In the genomic region with DNA sequence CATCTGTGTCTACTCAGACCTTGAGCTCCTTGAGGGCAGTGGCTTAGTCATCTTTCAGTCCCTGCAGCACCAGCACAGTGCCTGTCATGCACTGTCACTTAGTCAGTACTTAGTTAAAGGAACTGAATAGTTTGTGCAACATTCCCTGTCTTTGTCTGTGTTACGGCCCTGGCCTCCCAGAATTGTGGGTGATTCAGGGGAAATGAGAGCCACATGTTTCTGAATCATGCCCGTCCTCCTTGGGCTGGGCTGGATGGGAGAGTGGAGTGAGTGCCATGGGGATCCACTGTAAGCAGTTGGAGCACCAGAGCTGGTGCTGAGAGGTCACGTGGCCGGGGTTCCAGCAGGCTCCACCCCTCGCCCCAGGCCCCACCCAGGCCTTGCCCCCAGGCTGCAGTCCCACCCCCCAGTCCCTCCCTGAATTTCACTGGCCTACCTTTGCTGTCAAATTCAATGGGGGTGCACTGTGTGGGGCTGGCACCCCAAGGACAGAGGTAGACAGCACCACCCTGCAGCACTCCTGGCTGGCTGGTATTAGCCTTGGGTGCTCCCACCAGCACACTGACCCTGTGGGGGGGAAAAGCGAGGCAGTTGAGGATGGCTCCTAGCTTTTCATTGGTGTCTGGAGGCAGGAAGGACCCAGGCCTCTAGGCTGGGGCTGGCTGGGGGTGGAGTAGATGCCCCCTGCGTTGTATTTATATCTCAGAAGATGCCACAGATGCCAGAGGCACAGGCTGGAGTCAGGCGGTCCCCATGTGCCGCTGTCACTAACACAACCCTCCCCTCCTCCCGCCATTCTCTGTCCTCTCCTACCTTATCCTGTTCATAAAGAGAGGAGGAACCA, we compare ENCODE assay signal across 8 cellular contexts. TPM values are rescaled to one million over a fixed set of nuclear protein-coding genes. Genes with fewer than 3 reads are reported as not detected.
DNase-seq lines count a peak whose midpoint lies in the region; TF ChIP-seq lines count a peak whose summit lies in the region.

No MANE protein-coding gene starts in this region.

- CTCF ChIA-PET in HEK293 (lab: Yijun Ruan, JAX) = interaction anchor here (0.7 to 14.5 kb wide), 7 partner anchors 8 to 29 kb away, joined by 3 to 227 read pairs (median 4); no protein-coding TSS in a partner anchor

- no peaks in the 10 kb centered on the region for H3K4me1 ChIP-seq in HEK293 (ENCODE audit: control insufficient read depth, insufficient read depth, low read length)
- H3K4me1 ChIP-seq in mononuclear cell (ENCODE audit: insufficient read depth, low read length) = peaks cover 96% of the 10 kb centered on the region
- H3K4me1 ChIP-seq in tibial artery = peaks cover 0 to 98% (median 64%) of the 10 kb centered on the region in 4 donors

- POLR2A ChIA-PET in HEK293 (lab: Yijun Ruan, JAX) = no interaction called here

- peaks cover 10 to 35% of the 10 kb centered on the region in 2 experiments for H3K36me3 ChIP-seq in HEK293 (ENCODE audit: control insufficient read depth in 2 of 2, insufficient read depth in 1 of 2, low read length in 2 of 2)
- H3K36me3 ChIP-seq in tibial artery = peaks cover 73 to 98% (median 85%) of the 10 kb centered on the region in 3 donors

- H3K27ac ChIP-seq in HEK293 (ENCODE audit: extremely low read depth, low read depth, low read length) = no peak overlapping the region
- H3K27ac ChIP-seq in coronary artery = peak overlapping the region; percentile 35 to 85
- peak overlapping the region; percentile 93 to 98 for H3K27ac ChIP-seq in tibial artery

- H3K4me3 ChIP-seq in HEK293 (ENCODE audit: low read depth, low read length) = no peak overlapping the region
- peak overlapping the region; percentile 93 for H3K4me3 ChIP-seq in coronary artery
- H3K4me3 ChIP-seq in mononuclear cell (ENCODE audit: low read length) = peak overlapping the region; percentile 10
- peak overlapping the region; percentile 83 to 88 for H3K4me3 ChIP-seq in tibial artery

- H3K27me3 ChIP-seq in mononuclear cell (ENCODE audit: insufficient read depth, low read length) (no peaks in the 10 kb centered on the region), tibial artery (no peaks in the 10 kb centered on the region)

- intact Hi-C loops in tibial artery (cut with DNase I; ENCODE audit: low total_unique reads) = no loop called here

- DNase-seq in T1000 (lab: John Stamatoyannopoulos, UW) = peak; percentile 100
- DNase-seq in coronary artery (ENCODE audit: low spot score) = no peak
- DNase-seq in tibial artery = peak; percentile 91 to 93
- DNase-seq in NCI-H1417 (lab: John Stamatoyannopoulos, UW) = no peak
- DNase-seq in NCI-H2029 (lab: John Stamatoyannopoulos, UW) = no peak
- DNase-seq in NCI-H2029 treated with DMSO at 0.1 percent for 48 hours (lab: John Stamatoyannopoulos, UW) = no peak

- no peaks in the 10 kb centered on the region for H3K9me3 ChIP-seq in HEK293 (ENCODE audit: control insufficient read depth, insufficient read depth, low read depth, low read length)
- no peaks in the 10 kb centered on the region for H3K9me3 ChIP-seq in mononuclear cell (ENCODE audit: low read depth, low read length)
- H3K9me3 ChIP-seq in tibial artery = no peaks in the 10 kb centered on the region

- TF ChIP-seq CTCF in HEK293 (tag by site-specific recombination; IDR thresholded peaks at IDR 0.05) (no peak), coronary artery (IDR thresholded peaks at IDR 0.05) (no peak), tibial artery (IDR thresholded peaks at IDR 0.05) (no peak)

TF ChIP-seq in HEK293, 187 proteins besides CTCF, POLR2A, EP300 and RAD21:
- TF ChIP-seq ZSCAN23 (tag by site-specific recombination; IDR thresholded peaks at IDR 0.05) = no peak
- no peak for TF ChIP-seq ZNF664 (tag by site-specific recombination; IDR thresholded peaks at IDR 0.05)
- TF ChIP-seq ZNF248 (tag by site-specific recombination; IDR thresholded peaks at IDR 0.05) = no peak
- TF ChIP-seq ZNF600 (tag by site-specific recombination; IDR thresholded peaks at IDR 0.05) = peak; percentile 85
- no peak for TF ChIP-seq ZNF416 (tag by site-specific recombination; IDR thresholded peaks at IDR 0.05)
- TF ChIP-seq ZNF146 (tag by site-specific recombination; IDR thresholded peaks at IDR 0.05) = no peak
- no peak for TF ChIP-seq ZNF266 (tag by site-specific recombination; IDR thresholded peaks at IDR 0.05; ENCODE audit: low read depth)
- peak; percentile 56 for TF ChIP-seq GLIS1 (tag by site-specific recombination; IDR thresholded peaks at IDR 0.05)
- TF ChIP-seq GLIS2 (tag by site-specific recombination; IDR thresholded peaks at IDR 0.05) = peak; percentile 67
- TF ChIP-seq REPIN1 (tag by site-specific recombination; IDR thresholded peaks at IDR 0.05; ENCODE audit: low read depth) = no peak
- no peak for TF ChIP-seq WT1 (tag by site-specific recombination; IDR thresholded peaks at IDR 0.05)
- TF ChIP-seq PRDM1 (tag by site-specific recombination; IDR thresholded peaks at IDR 0.05) = 0 out of 2 replicates have a peak, but pooled peaks have one; percentile 15

RNA-seq across cellular contexts. Expression of a gene that starts 7.4 kb away (rescaled TPM):
- total RNA-seq in mononuclear cell = 168 TPM

RNA-seq across cellular contexts. Expression of a gene that starts 27.1 kb away (rescaled TPM):
- total RNA-seq in mononuclear cell = 30.4 TPM

RNA-seq across cellular contexts. Expression of a gene that starts 47.3 kb away (rescaled TPM):
- 49.4 TPM for total RNA-seq in mononuclear cell

Comparison
In these comparisons a context has a peak if more than half of its experiments do, and no peak if none do; other contexts are left out.
1. DNase-seq: peak in T1000 (single experiment) and tibial artery (2 of 2); none in coronary artery (single experiment), NCI-H1417 (0 of 3), NCI-H2029 (single experiment) and NCI-H2029 treated with DMSO at 0.1 percent for 48 hours (single experiment).